In genomic region chr4:102678107-102678506, GRCh38 we compare ENCODE assay signal across 12 cellular contexts.
"Had no signal": no experiment of that assay in that cellular context is flagged by ENCODE, and none has a peak within 500 bp of the region (broad histone marks: within the 10 kb centered on the region; RNA-seq: fewer than 3 reads in every experiment).

No MANE protein-coding gene starts in this region.

- H3K9me3 ChIP-seq: left ventricle myocardium inferior, ovary, testis had no signal

- H3K4me3 ChIP-seq: dorsolateral prefrontal cortex, left ventricle myocardium inferior, ovary, testis had no signal

- H3K4me1 ChIP-seq: testis had no signal

- H3K27ac ChIP-seq: dorsolateral prefrontal cortex, left ventricle myocardium inferior, ovary, testis had no signal

- ATAC-seq: stimulated activated naive CD8-positive, alpha-beta T cell treated with anti-CD3 and anti-CD28 coated beads, Interleukin-15, amount 100 ng/mL, for 72 hours had no signal

- H3K36me3 ChIP-seq: ovary had no signal

- DNase-seq: activated CD4-positive, alpha-beta T cell treated with anti-CD3 and anti-CD28 coated beads, Interleukin-2, amount 50 U/mL, for 1 hour; activated effector memory CD4-positive, alpha-beta T cell treated with Interleukin-2 at 50 U/mL for 16 hours; activated T-cell treated with anti-CD3 and anti-CD28 coated beads, Interleukin-2, amount 50 U/mL, for 1 hour; dorsolateral prefrontal cortex; foreskin melanocyte; head of caudate nucleus; left ventricle myocardium inferior; mesenchymal stem cell; ovary; stimulated activated CD4-positive, alpha-beta T cell treated with anti-CD3 and anti-CD28 coated beads, Interleukin-4, amount 100 ng/mL, for 24 hours; stimulated activated naive CD8-positive, alpha-beta T cell treated with anti-CD3 and anti-CD28 coated beads, Interleukin-15, amount 100 ng/mL, for 72 hours; testis had no signal

- H3K27me3 ChIP-seq: dorsolateral prefrontal cortex, ovary, testis had no signal
